Comparison of ENCODE assay signal across 2 cellular contexts in genomic region chr22:48534395-48534958, GRCh38.
TF ChIP-seq lines count a peak whose summit lies in the region.

No MANE protein-coding gene starts in this region.

TF ChIP-seq in HEK293, 187 proteins besides CTCF, POLR2A, EP300 and RAD21:
- TF ChIP-seq ZFP37 (tag by site-specific recombination; IDR thresholded peaks at IDR 0.05): no peak
- 0 out of 2 replicates have a peak, but pooled peaks have one; percentile 6 for TF ChIP-seq EGR2 (tag by site-specific recombination; IDR thresholded peaks at IDR 0.05; ENCODE audit: low read depth)
- TF ChIP-seq SP2 (tag by site-specific recombination; IDR thresholded peaks at IDR 0.05): no peak

TF ChIP-seq in H1, 55 proteins besides CTCF, POLR2A, EP300 and RAD21:
- TF ChIP-seq TEAD4 (IDR thresholded peaks at IDR 0.05; ENCODE audit: low read depth, low read length) (0 out of 2 replicates have a peak, but pooled peaks have one; percentile 32), CHD1 (IDR thresholded peaks at IDR 0.05; ENCODE audit: low read depth, low read length) (no peak)
